Comparison of ENCODE assay signal across 8 cellular contexts in the genomic region with DNA sequence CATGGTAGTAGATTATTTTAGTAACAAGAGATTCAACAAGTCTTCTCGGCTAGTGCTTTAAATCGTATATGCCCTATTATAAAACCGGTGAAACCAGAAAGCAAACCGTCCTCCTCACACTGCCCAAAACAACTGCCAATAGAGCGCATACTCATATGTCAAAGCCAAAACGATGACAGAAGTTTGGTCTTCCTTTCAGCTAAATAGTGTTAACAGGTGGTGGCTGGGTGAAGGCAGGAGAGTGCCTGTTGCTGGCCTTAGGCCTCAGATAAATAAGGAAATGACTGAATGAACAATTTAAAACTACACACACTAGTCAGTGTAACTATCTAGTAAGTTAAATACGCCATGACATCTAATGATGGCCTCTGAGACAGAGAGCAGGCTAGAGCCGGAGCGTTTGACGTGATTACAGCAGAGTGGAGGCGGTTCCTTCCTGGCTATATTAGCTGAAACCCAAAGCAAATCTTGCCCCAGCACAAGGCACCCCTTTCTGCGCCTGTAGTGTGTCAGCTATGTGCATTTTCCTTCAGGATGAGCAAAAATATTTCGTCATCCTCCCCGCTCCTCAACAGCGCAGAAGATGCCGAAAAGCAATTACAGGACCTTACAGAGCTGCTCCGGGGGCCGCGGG. TPM values are rescaled to one million over a fixed set of nuclear protein-coding genes. Genes with fewer than 3 reads are reported as not detected.
A peak's percentile ranks its signal among the peaks of the same experiment; 100 is the strongest.
DNase-seq lines count a peak whose midpoint lies in the region; ATAC-seq and TF ChIP-seq lines count a peak whose summit lies in the region.

No MANE protein-coding gene starts in this region.

- no peaks in the 10 kb centered on the region for H3K36me3 ChIP-seq in skeletal muscle tissue (ENCODE audit: control insufficient read depth in 3 of 3, insufficient read depth in 3 of 3, low read length in 3 of 3)

- no peaks in the 10 kb centered on the region for H3K9me3 ChIP-seq in skeletal muscle tissue (ENCODE audit: control insufficient read depth in 3 of 3, low read length in 3 of 3)

- H3K4me3 ChIP-seq in HFF-Myc (replicated peaks; ENCODE audit: low read depth, low read length) (peak overlapping the region; percentile 45), skeletal muscle tissue (ENCODE audit: low read length in 3 of 3) (peak overlapping the region; percentile 49 to 76 (median 71))

- H3K4me1 ChIP-seq in skeletal muscle tissue (ENCODE audit: control insufficient read depth in 3 of 3, insufficient read depth in 3 of 3, low read length in 3 of 3), result peaks cover 5 to 16% (median 7%) of the 10 kb centered on the region in 3 donors

- TF ChIP-seq CTCF in HFF-Myc (IDR thresholded peaks at IDR 0.05; ENCODE audit: low read depth, low read length, missing control alignments), result no peak

- peak; percentile 58 for ATAC-seq in SK-N-SH treated with all-trans-retinoic acid at 6 μM for 48 hours
- no peak for ATAC-seq in HG03565 (IDR thresholded peaks at IDR 0.05; ENCODE audit: unreplicated experiment)

- peak overlapping the region; percentile 24 to 85 (median 69) for H3K9ac ChIP-seq in skeletal muscle tissue (ENCODE audit: low read depth in 1 of 3, low read length in 3 of 3)

- DNase-seq in HFF-Myc (ENCODE audit: extremely low read depth, low read depth), result no peak
- DNase-seq in hippocampal formation (lab: John Stamatoyannopoulos, UW), result peak; percentile 18 to 39
- DNase-seq in HuH-7.5 (ENCODE audit: low spot score), result no peak
- no peak for DNase-seq in SW 1271 (lab: John Stamatoyannopoulos, UW)
- no peak for DNase-seq in kidney glomerular epithelial cell (lab: John Stamatoyannopoulos, UW)

- peaks cover 0 to 4% (median 0%) of the 10 kb centered on the region in 3 donors for H3K27me3 ChIP-seq in skeletal muscle tissue (ENCODE audit: control insufficient read depth in 3 of 3, insufficient read depth in 3 of 3, low read length in 3 of 3)

- H3K27ac ChIP-seq in skeletal muscle tissue (ENCODE audit: low read depth, low read length), result peak overlapping the region; percentile 78

TF ChIP-seq in SK-N-SH treated with all-trans-retinoic acid at 6 μM for 48 hours, 23 proteins besides CTCF, POLR2A, EP300 and RAD21:
- TF ChIP-seq ISL1 (CRISPR knock-in tag; IDR thresholded peaks at IDR 0.05) (no peak), SNAI2 (CRISPR knock-in tag; IDR thresholded peaks at IDR 0.05) (no peak), BACH2 (CRISPR knock-in tag; IDR thresholded peaks at IDR 0.05; ENCODE audit: borderline replicate concordance) (no peak), CSDC2 (CRISPR knock-in tag; IDR thresholded peaks at IDR 0.05) (no peak), ZNF565 (CRISPR knock-in tag; conservative IDR thresholded peaks at IDR 0.05; ENCODE audit: low read depth) (no peak), RARB (CRISPR knock-in tag; IDR thresholded peaks at IDR 0.05) (no peak), ZFP3 (CRISPR knock-in tag; IDR thresholded peaks at IDR 0.05) (no peak), ZNF70 (CRISPR knock-in tag; IDR thresholded peaks at IDR 0.05) (no peak), ARNTL (CRISPR knock-in tag; IDR thresholded peaks at IDR 0.05; ENCODE audit: borderline replicate concordance, low read depth) (no peak), PPARA (CRISPR knock-in tag; IDR thresholded peaks at IDR 0.05; ENCODE audit: borderline replicate concordance) (no peak), GLIS3 (CRISPR knock-in tag; IDR thresholded peaks at IDR 0.05) (no peak), TCF4 (CRISPR knock-in tag; IDR thresholded peaks at IDR 0.05; ENCODE audit: borderline replicate concordance) (no peak), ZFP30 (CRISPR knock-in tag; IDR thresholded peaks at IDR 0.05) (no peak), ZC3H10 (CRISPR knock-in tag; IDR thresholded peaks at IDR 0.05) (no peak)
- TF ChIP-seq, protein P1, sequence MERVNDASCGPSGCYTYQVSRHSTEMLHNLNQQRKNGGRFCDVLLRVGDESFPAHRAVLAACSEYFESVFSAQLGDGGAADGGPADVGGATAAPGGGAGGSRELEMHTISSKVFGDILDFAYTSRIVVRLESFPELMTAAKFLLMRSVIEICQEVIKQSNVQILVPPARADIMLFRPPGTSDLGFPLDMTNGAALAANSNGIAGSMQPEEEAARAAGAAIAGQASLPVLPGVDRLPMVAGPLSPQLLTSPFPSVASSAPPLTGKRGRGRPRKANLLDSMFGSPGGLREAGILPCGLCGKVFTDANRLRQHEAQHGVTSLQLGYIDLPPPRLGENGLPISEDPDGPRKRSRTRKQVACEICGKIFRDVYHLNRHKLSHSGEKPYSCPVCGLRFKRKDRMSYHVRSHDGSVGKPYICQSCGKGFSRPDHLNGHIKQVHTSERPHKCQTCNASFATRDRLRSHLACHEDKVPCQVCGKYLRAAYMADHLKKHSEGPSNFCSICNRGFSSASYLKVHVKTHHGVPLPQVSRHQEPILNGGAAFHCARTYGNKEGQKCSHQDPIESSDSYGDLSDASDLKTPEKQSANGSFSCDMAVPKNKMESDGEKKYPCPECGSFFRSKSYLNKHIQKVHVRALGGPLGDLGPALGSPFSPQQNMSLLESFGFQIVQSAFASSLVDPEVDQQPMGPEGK (CRISPR knock-in tag; IDR thresholded peaks at IDR 0.05; ENCODE audit: borderline replicate concordance), result no peak
- TF ChIP-seq, protein P2, sequence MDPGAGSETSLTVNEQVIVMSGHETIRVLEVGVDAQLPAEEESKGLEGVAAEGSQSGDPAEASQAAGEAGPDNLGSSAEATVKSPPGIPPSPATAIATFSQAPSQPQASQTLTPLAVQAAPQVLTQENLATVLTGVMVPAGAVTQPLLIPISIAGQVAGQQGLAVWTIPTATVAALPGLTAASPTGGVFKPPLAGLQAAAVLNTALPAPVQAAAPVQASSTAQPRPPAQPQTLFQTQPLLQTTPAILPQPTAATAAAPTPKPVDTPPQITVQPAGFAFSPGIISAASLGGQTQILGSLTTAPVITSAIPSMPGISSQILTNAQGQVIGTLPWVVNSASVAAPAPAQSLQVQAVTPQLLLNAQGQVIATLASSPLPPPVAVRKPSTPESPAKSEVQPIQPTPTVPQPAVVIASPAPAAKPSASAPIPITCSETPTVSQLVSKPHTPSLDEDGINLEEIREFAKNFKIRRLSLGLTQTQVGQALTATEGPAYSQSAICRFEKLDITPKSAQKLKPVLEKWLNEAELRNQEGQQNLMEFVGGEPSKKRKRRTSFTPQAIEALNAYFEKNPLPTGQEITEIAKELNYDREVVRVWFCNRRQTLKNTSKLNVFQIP (CRISPR knock-in tag; IDR thresholded peaks at IDR 0.05; ENCODE audit: borderline replicate concordance, low read depth), result no peak
- TF ChIP-seq, protein P3, sequence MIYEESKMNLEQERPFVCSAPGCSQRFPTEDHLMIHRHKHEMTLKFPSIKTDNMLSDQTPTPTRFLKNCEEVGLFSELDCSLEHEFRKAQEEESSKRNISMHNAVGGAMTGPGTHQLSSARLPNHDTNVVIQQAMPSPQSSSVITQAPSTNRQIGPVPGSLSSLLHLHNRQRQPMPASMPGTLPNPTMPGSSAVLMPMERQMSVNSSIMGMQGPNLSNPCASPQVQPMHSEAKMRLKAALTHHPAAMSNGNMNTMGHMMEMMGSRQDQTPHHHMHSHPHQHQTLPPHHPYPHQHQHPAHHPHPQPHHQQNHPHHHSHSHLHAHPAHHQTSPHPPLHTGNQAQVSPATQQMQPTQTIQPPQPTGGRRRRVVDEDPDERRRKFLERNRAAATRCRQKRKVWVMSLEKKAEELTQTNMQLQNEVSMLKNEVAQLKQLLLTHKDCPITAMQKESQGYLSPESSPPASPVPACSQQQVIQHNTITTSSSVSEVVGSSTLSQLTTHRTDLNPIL (CRISPR knock-in tag; IDR thresholded peaks at IDR 0.05; ENCODE audit: low read depth), result no peak
- TF ChIP-seq, protein P4, sequence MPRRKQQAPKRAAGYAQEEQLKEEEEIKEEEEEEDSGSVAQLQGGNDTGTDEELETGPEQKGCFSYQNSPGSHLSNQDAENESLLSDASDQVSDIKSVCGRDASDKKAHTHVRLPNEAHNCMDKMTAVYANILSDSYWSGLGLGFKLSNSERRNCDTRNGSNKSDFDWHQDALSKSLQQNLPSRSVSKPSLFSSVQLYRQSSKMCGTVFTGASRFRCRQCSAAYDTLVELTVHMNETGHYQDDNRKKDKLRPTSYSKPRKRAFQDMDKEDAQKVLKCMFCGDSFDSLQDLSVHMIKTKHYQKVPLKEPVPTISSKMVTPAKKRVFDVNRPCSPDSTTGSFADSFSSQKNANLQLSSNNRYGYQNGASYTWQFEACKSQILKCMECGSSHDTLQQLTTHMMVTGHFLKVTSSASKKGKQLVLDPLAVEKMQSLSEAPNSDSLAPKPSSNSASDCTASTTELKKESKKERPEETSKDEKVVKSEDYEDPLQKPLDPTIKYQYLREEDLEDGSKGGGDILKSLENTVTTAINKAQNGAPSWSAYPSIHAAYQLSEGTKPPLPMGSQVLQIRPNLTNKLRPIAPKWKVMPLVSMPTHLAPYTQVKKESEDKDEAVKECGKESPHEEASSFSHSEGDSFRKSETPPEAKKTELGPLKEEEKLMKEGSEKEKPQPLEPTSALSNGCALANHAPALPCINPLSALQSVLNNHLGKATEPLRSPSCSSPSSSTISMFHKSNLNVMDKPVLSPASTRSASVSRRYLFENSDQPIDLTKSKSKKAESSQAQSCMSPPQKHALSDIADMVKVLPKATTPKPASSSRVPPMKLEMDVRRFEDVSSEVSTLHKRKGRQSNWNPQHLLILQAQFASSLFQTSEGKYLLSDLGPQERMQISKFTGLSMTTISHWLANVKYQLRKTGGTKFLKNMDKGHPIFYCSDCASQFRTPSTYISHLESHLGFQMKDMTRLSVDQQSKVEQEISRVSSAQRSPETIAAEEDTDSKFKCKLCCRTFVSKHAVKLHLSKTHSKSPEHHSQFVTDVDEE (CRISPR knock-in tag; IDR thresholded peaks at IDR 0.05), result no peak
- TF ChIP-seq, protein P5, sequence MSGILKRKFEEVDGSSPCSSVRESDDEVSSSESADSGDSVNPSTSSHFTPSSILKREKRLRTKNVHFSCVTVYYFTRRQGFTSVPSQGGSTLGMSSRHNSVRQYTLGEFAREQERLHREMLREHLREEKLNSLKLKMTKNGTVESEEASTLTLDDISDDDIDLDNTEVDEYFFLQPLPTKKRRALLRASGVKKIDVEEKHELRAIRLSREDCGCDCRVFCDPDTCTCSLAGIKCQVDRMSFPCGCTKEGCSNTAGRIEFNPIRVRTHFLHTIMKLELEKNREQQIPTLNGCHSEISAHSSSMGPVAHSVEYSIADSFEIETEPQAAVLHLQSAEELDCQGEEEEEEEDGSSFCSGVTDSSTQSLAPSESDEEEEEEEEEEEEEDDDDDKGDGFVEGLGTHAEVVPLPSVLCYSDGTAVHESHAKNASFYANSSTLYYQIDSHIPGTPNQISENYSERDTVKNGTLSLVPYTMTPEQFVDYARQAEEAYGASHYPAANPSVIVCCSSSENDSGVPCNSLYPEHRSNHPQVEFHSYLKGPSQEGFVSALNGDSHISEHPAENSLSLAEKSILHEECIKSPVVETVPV (CRISPR knock-in tag; IDR thresholded peaks at IDR 0.05), result no peak

RNA-seq across cellular contexts. Expression of a gene that starts 1.6 kb away (rescaled TPM):
- total RNA-seq in skeletal muscle tissue, result 1.0 TPM

Comparison
In these comparisons a context has a peak if more than half of its experiments do, and no peak if none do; other contexts are left out.
1. DNase-seq: peak in hippocampal formation (2 of 2); none in HFF-Myc (single experiment), HuH-7.5 (single experiment), SW 1271 (0 of 2) and kidney glomerular epithelial cell (single experiment).